16 cellular contexts compared by ENCODE assay signal in the genomic region with DNA sequence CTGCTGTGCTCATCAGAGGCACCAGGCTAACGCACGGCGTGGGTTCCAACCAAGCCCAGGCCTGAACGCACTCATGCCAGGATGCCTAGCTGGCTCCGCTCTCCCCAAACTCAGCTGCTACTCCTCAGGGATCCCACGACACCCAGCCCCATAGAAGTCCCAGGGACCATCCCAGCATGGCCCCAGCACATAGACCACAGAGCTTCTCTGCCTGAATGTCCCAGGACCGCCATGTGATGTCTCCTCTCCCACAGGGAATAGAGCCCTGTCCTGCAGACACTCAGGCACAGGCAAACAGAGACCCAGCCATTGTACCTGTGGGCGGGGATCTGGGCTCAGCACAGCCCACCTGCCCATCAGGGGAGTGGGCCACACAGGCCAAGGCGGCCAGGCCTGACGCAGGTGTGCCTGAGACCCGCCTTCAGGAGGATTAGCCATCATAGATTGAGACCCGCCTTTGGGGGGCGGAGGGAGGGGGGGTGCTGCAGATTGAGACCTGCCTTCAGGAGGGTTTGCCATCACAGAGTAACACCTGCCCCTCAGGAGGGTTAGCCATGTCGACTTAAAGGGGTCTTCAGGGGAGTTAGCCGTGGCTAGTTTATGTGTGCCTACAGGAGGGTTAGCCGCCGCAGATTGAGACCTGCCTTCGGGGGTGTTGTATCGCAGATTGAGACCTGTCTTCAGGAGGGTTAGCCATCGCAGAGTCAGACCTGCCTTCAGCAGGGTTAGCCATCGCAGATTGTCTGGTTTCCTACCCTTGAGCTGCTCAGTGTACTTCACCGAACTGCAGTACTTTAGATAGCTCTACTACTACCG. TPM values are rescaled to one million over a fixed set of nuclear protein-coding genes. Genes with fewer than 3 reads are reported as not detected.
A peak's percentile ranks its signal among the peaks of the same experiment; 100 is the strongest.
DNase-seq lines count a peak whose midpoint lies in the region; ATAC-seq and TF ChIP-seq lines count a peak whose summit lies in the region.
"Had no signal": no experiment of that assay in that cellular context is flagged by ENCODE, and none has a peak within 500 bp of the region (broad histone marks: within the 10 kb centered on the region; RNA-seq: fewer than 3 reads in every experiment).

No MANE protein-coding gene starts in this region.

- no peaks in the 10 kb centered on the region for H3K36me3 ChIP-seq in BE2C
- H3K36me3 ChIP-seq: brain microvascular endothelial cell had no signal

- H3K9me3 ChIP-seq in BE2C (no peaks in the 10 kb centered on the region), T-helper 17 cell (ENCODE audit: control insufficient read depth, low read length, poor library complexity, severe bottlenecking) (no peaks in the 10 kb centered on the region)

- DNase-seq in BE2C (peak; percentile 1), T-helper 17 cell (peak in 2 of 3 donors; percentile 0 to 4), glutamatergic neuron (peak; percentile 15), osteocyte (ENCODE audit: extremely low spot score, unreplicated experiment) (peak; percentile 73), NCI-H1105 (lab: John Stamatoyannopoulos, UW) (no peak)
- DNase-seq: activated CD4-positive, alpha-beta memory T cell treated with anti-CD3 and anti-CD28 coated beads, Interleukin-2, amount 10 ng/mL, durations not matched to agents 7 days and 5 days; brain microvascular endothelial cell; KG1; NCI-H1092 treated with DMSO at 0.1 percent for 48 hours; NCI-H2171 treated with DMSO at 0.1 percent for 48 hours; retina; substantia nigra had no signal

- ATAC-seq in T-helper 17 cell = no peak
- ATAC-seq in GM21619 (IDR thresholded peaks at IDR 0.05; ENCODE audit: unreplicated experiment) = no peak
- no peak for ATAC-seq in GM21737 (IDR thresholded peaks at IDR 0.05; ENCODE audit: unreplicated experiment)
- ATAC-seq in HG02588 (IDR thresholded peaks at IDR 0.05; ENCODE audit: unreplicated experiment) = no peak
- ATAC-seq: naive thymus-derived CD4-positive, alpha-beta T cell had no signal

- H3K9me3 Mint-ChIP-seq in glutamatergic neuron (ENCODE audit: unreplicated experiment) = peaks cover 24% of the 10 kb centered on the region
- peaks cover 15% of the 10 kb centered on the region for H3K9me3 Mint-ChIP-seq in osteocyte (ENCODE audit: unreplicated experiment)

- H3K4me3 Mint-ChIP-seq in T-helper 17 cell (no peak overlapping the region), glutamatergic neuron (ENCODE audit: unreplicated experiment) (no peak overlapping the region), osteocyte (ENCODE audit: unreplicated experiment) (no peak overlapping the region)
- H3K4me3 Mint-ChIP-seq: activated CD4-positive, alpha-beta memory T cell treated with anti-CD3 and anti-CD28 coated beads, Interleukin-2, amount 10 ng/mL, durations not matched to agents 7 days and 5 days; naive thymus-derived CD4-positive, alpha-beta T cell had no signal

- H3K36me3 Mint-ChIP-seq in T-helper 17 cell (ENCODE audit: low read depth) = no peaks in the 10 kb centered on the region
- peaks cover 18% of the 10 kb centered on the region for H3K36me3 Mint-ChIP-seq in glutamatergic neuron (ENCODE audit: unreplicated experiment)
- peaks cover 2% of the 10 kb centered on the region for H3K36me3 Mint-ChIP-seq in osteocyte (ENCODE audit: unreplicated experiment)

- H3K27me3 ChIP-seq in BE2C = no peaks in the 10 kb centered on the region

- H3K27ac Mint-ChIP-seq in T-helper 17 cell (no peak overlapping the region), glutamatergic neuron (ENCODE audit: unreplicated experiment) (no peak overlapping the region), osteocyte (ENCODE audit: unreplicated experiment) (no peak overlapping the region)
- H3K27ac Mint-ChIP-seq: activated CD4-positive, alpha-beta memory T cell treated with anti-CD3 and anti-CD28 coated beads, Interleukin-2, amount 10 ng/mL, durations not matched to agents 7 days and 5 days; naive thymus-derived CD4-positive, alpha-beta T cell had no signal

- H3K4me1 Mint-ChIP-seq in T-helper 17 cell (peaks cover 3% of the 10 kb centered on the region), glutamatergic neuron (ENCODE audit: low read depth, unreplicated experiment) (no peaks in the 10 kb centered on the region), osteocyte (ENCODE audit: unreplicated experiment) (no peaks in the 10 kb centered on the region)
- H3K4me1 Mint-ChIP-seq: naive thymus-derived CD4-positive, alpha-beta T cell had no signal

- H3K4me1 ChIP-seq in BE2C = no peaks in the 10 kb centered on the region

- no peak overlapping the region for H3K4me3 ChIP-seq in BE2C (ENCODE audit: low read depth, low read length)

- H3K27me3 Mint-ChIP-seq in T-helper 17 cell = no peaks in the 10 kb centered on the region
- peaks cover 19% of the 10 kb centered on the region for H3K27me3 Mint-ChIP-seq in glutamatergic neuron (ENCODE audit: unreplicated experiment)
- peaks cover 33% of the 10 kb centered on the region for H3K27me3 Mint-ChIP-seq in osteocyte (ENCODE audit: unreplicated experiment)

- TF ChIP-seq CTCF in BE2C (IDR thresholded peaks at IDR 0.05; ENCODE audit: low read depth, low read length) (no peak), glutamatergic neuron (IDR thresholded peaks at IDR 0.05; ENCODE audit: partially characterized antibody, unreplicated experiment) (no peak), osteocyte (IDR thresholded peaks at IDR 0.05) (no peak)

RNA-seq across cellular contexts. Expression of a gene that starts 29.0 kb away (rescaled TPM):
- 0.25 TPM for polyA plus RNA-seq in BE2C (2012; ENCODE audit: insufficient read depth, insufficient read length, low read depth)
- total RNA-seq in T-helper 17 cell (1 to 10 TPM; 3.1 to 3.4 TPM), glutamatergic neuron (ENCODE audit: unreplicated experiment) (5.7 TPM), osteocyte (not detected in 2 replicates)
